In genomic region chr3:31013843-31014242, GRCh38 we compare ENCODE assay signal across 30 cellular contexts.
DNase-seq lines count a peak whose midpoint lies in the region; ATAC-seq and TF ChIP-seq lines count a peak whose summit lies in the region.
"Had no signal": no experiment of that assay in that cellular context is flagged by ENCODE, and none has a peak within 500 bp of the region (broad histone marks: within the 10 kb centered on the region; RNA-seq: fewer than 3 reads in every experiment).

No MANE protein-coding gene starts in this region.

- no peak overlapping the region for H3K4me3 Mint-ChIP-seq in HFFc6
- H3K4me3 Mint-ChIP-seq in T-helper 17 cell, result no peak overlapping the region
- H3K4me3 Mint-ChIP-seq: activated naive CD8-positive, alpha-beta T cell treated with anti-CD3 and anti-CD28 coated beads, Interleukin-2, amount 10 ng/mL, durations not matched to agents 7 days and 5 days; activated T-cell treated with anti-CD3 and anti-CD28 coated beads, Interleukin-2, amount 50 U/mL, for 4 hours; CD14-positive monocyte; neural progenitor cell; stimulated activated naive CD8-positive, alpha-beta T cell treated with anti-CD3 and anti-CD28 coated beads, Interleukin-15, amount 100 ng/mL, for 72 hours; T-cell had no signal

- H3K9me3 Mint-ChIP-seq in HFFc6, result peaks cover 5% of the 10 kb centered on the region; the same call in 1 of the 2 replicates
- H3K9me3 Mint-ChIP-seq: activated T-cell treated with anti-CD3 and anti-CD28 coated beads, Interleukin-2, amount 50 U/mL, for 4 hours; stimulated activated naive CD8-positive, alpha-beta T cell treated with anti-CD3 and anti-CD28 coated beads, Interleukin-15, amount 100 ng/mL, for 72 hours; T-cell had no signal

- H3K36me3 Mint-ChIP-seq in HFFc6 (ENCODE audit: low read depth), result peaks cover 12% of the 10 kb centered on the region; the same call in 1 of the 2 replicates
- no peaks in the 10 kb centered on the region for H3K36me3 Mint-ChIP-seq in T-helper 17 cell (ENCODE audit: low read depth)
- H3K36me3 Mint-ChIP-seq: activated naive CD8-positive, alpha-beta T cell treated with anti-CD3 and anti-CD28 coated beads, Interleukin-2, amount 10 ng/mL, durations not matched to agents 7 days and 5 days; CD14-positive monocyte; T-cell had no signal

- intact Hi-C loops in left lung (cut with DNase I), result no loop called here

- H3K27ac ChIP-seq in left lung, result no peak overlapping the region
- H3K27ac ChIP-seq: cardiac muscle cell, coronary artery, left ventricle myocardium inferior, neural progenitor cell, right atrium auricular region, SJSA1, spleen had no signal

- DNase-seq in AG10803 (ENCODE audit: low read depth) (peak; percentile 43), HFFc6 (no peak), T-helper 17 cell (no peak), myocyte (ENCODE audit: low read depth) (peak; percentile 90), ACHN (no peak), left lung (no peak)
- DNase-seq: activated gamma-delta T cell treated with Interleukin-2 at 50 U/mL for 16 hours; activated naive CD8-positive, alpha-beta T cell treated with anti-CD3 and anti-CD28 coated beads, Interleukin-2, amount 10 ng/mL, durations not matched to agents 7 days and 5 days; activated T-cell treated with anti-CD3 and anti-CD28 coated beads, Interleukin-2, amount 50 U/mL, for 4 hours; aorta; effector CD8-positive, alpha-beta T cell; erythroblast; GOT3; KBM-7; left ventricle myocardium inferior; mesendoderm; MM.1S; NCI-H2029; NCI-H69; spleen; stimulated activated CD4-positive, alpha-beta T cell treated with anti-CD3 and anti-CD28 coated beads, Interleukin-2, amount 100 ng/mL, for 24 hours; stimulated activated naive CD8-positive, alpha-beta T cell treated with anti-CD3 and anti-CD28 coated beads, Interleukin-15, amount 100 ng/mL, for 72 hours had no signal

- peaks cover 0 to 6% of the 10 kb centered on the region in 2 donors for H3K4me1 ChIP-seq in left lung
- H3K4me1 ChIP-seq: right atrium auricular region had no signal

- H3K4me3 ChIP-seq in AG10803 (ENCODE audit: low read length) (no peak overlapping the region), left lung (no peak overlapping the region)
- H3K4me3 ChIP-seq: cardiac muscle cell, coronary artery, left ventricle myocardium inferior, neural progenitor cell, right atrium auricular region, SJSA1, spleen had no signal

- H3K27ac Mint-ChIP-seq in HFFc6 (peak overlapping the region; percentile 79), T-helper 17 cell (no peak overlapping the region)
- H3K27ac Mint-ChIP-seq: activated naive CD8-positive, alpha-beta T cell treated with anti-CD3 and anti-CD28 coated beads, Interleukin-2, amount 10 ng/mL, durations not matched to agents 7 days and 5 days; CD14-positive monocyte; neural progenitor cell; stimulated activated naive CD8-positive, alpha-beta T cell treated with anti-CD3 and anti-CD28 coated beads, Interleukin-15, amount 100 ng/mL, for 72 hours; T-cell had no signal

- H3K27me3 Mint-ChIP-seq in HFFc6 (ENCODE audit: insufficient read depth), result peaks cover 2% of the 10 kb centered on the region
- H3K27me3 Mint-ChIP-seq in T-helper 17 cell, result no peaks in the 10 kb centered on the region
- H3K27me3 Mint-ChIP-seq: stimulated activated naive CD8-positive, alpha-beta T cell treated with anti-CD3 and anti-CD28 coated beads, Interleukin-15, amount 100 ng/mL, for 72 hours; T-cell had no signal

- in situ Hi-C loops in ACHN (cut with HindIII; ENCODE audit: low pct_ligation_motif_present, low pct_unique_long_range_greater_than_20kb, low sequenced_read_pairs), result no loop called here

- H3K9me3 ChIP-seq in T-helper 17 cell (ENCODE audit: control insufficient read depth, low read length, poor library complexity, severe bottlenecking) (no peaks in the 10 kb centered on the region), left lung (peaks cover 0 to 3% of the 10 kb centered on the region in 2 donors)
- H3K9me3 ChIP-seq: SJSA1, spleen had no signal

- TF ChIP-seq CTCF in AG10803 (conservative IDR thresholded peaks at IDR 0.05; ENCODE audit: low read length), result no peak
- TF ChIP-seq CTCF in HFFc6 (IDR thresholded peaks at IDR 0.05), result no peak
- TF ChIP-seq CTCF in left lung (IDR thresholded peaks at IDR 0.05), result no peak

- H3K4me1 Mint-ChIP-seq in HFFc6 (ENCODE audit: low read depth) (peaks cover 51% of the 10 kb centered on the region), T-helper 17 cell (peaks cover 9% of the 10 kb centered on the region)
- H3K4me1 Mint-ChIP-seq: stimulated activated naive CD8-positive, alpha-beta T cell treated with anti-CD3 and anti-CD28 coated beads, Interleukin-15, amount 100 ng/mL, for 72 hours had no signal

- H3K27me3 ChIP-seq in left lung, result no peaks in the 10 kb centered on the region
- H3K27me3 ChIP-seq: cardiac muscle cell, right atrium auricular region, SJSA1, spleen had no signal

- H3K36me3 ChIP-seq in left lung, result no peaks in the 10 kb centered on the region
- H3K36me3 ChIP-seq: cardiac muscle cell, left ventricle myocardium inferior, neural progenitor cell, right atrium auricular region, SJSA1, spleen had no signal

- peak; percentile 71 for ATAC-seq in T-helper 17 cell
- ATAC-seq in HG02852 (IDR thresholded peaks at IDR 0.05; ENCODE audit: unreplicated experiment), result no peak
- ATAC-seq in left lung, result no peak
- ATAC-seq: activated T-cell treated with anti-CD3 and anti-CD28 coated beads, Interleukin-2, amount 50 U/mL, for 4 hours; T-cell had no signal

Comparison
In these comparisons a context has a peak if more than half of its experiments do, and no peak if none do; other contexts are left out.
1. DNase-seq: peak in AG10803 (single experiment) and myocyte (single experiment); none in HFFc6 (single experiment), T-helper 17 cell (0 of 3), ACHN (single experiment) and left lung (0 of 2).